8 cellular contexts compared by ENCODE assay signal in the genomic region with DNA sequence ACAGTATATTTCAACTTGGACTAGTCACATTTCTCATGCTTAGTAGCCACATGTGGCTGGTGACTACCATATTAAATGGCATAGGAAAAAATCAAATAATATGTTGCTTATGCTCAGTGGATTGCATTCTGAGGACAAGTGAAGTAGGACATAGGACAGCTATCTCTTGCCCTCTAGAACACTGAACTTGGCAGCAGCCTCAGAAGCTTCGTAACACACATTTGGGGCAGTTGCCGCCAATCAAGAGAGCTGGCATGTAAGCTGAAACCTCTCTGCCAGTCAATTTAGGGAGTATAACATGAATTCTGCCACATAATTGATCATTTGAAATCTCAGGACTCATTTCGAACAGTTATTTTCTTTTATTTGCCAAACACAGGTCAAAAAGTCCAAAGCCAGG.
"Had no signal": no experiment of that assay in that cellular context is flagged by ENCODE, and none has a peak within 500 bp of the region (broad histone marks: within the 10 kb centered on the region; RNA-seq: fewer than 3 reads in every experiment).

No MANE protein-coding gene starts in this region.

- H3K27ac ChIP-seq: GM23248 had no signal

- H3K4me3 ChIP-seq: GM23248, HAP-1, K562 had no signal

- H3K4me1 ChIP-seq: HAP-1 had no signal

- H3K9me3 ChIP-seq: HAP-1 had no signal

- H3K36me3 ChIP-seq: HAP-1 had no signal

- ATAC-seq: HCT116, K562 had no signal

- DNase-seq: GM23248, GOT3, H7, HFFc6, KG1 had no signal

- H3K9ac ChIP-seq: GM23248 had no signal

- H2AFZ ChIP-seq: GM23248 had no signal
